ENCODE assay signal across 24 cellular contexts in genomic region chr9:4865685-4866084, GRCh38.
DNase-seq lines count a peak whose midpoint lies in the region; ATAC-seq and TF ChIP-seq lines count a peak whose summit lies in the region.
"Had no signal": no experiment of that assay in that cellular context is flagged by ENCODE, and none has a peak within 500 bp of the region (broad histone marks: within the 10 kb centered on the region; RNA-seq: fewer than 3 reads in every experiment).

No MANE protein-coding gene starts in this region.

- ATAC-seq in activated CD4-positive, CD25-positive, alpha-beta regulatory T cell treated with anti-CD3 and anti-CD28 coated beads, Interleukin-2, amount 50 U/mL, for 24 hours = peak; percentile 69 to 73
- peak; percentile 64 for ATAC-seq in stimulated activated naive CD8-positive, alpha-beta T cell treated with anti-CD3 and anti-CD28 coated beads, Interleukin-15, Interleukin-2, amounts not matched to agents 100 U/mL and 50 U/mL, for 24 hours
- ATAC-seq in stimulated activated naive CD8-positive, alpha-beta T cell treated with anti-CD3 and anti-CD28 coated beads, Interleukin-15, amount 100 ng/mL, for 72 hours = no peak
- ATAC-seq in GM18907 (IDR thresholded peaks at IDR 0.05; ENCODE audit: unreplicated experiment) = no peak
- no peak for ATAC-seq in HG03196 (IDR thresholded peaks at IDR 0.05; ENCODE audit: unreplicated experiment)
- ATAC-seq: esophagus mucosa; stimulated activated memory B cell treated with anti-CD40 and anti-IgM and Interleukin-4, amounts not matched to agents 10 μg/mL and 1 μg/mL and 100 μg/mL, for 72 hours had no signal

- no peaks in the 10 kb centered on the region for H3K27me3 Mint-ChIP-seq in stimulated activated naive CD8-positive, alpha-beta T cell treated with anti-CD3 and anti-CD28 coated beads, Interleukin-15, amount 100 ng/mL, for 72 hours
- H3K27me3 Mint-ChIP-seq: activated naive CD8-positive, alpha-beta T cell treated with anti-CD3 and anti-CD28 coated beads, Interleukin-2, amount 10 ng/mL, durations not matched to agents 7 days and 5 days; brain; progenitor cell of endocrine pancreas; stimulated activated memory B cell treated with anti-CD40 and anti-IgM and Interleukin-4, amounts not matched to agents 10 μg/mL and 1 μg/mL and 100 μg/mL, for 72 hours had no signal

- intact Hi-C loops in posterior cingulate gyrus (cut with DNase I) = no loop called here

- H3K27ac Mint-ChIP-seq in stimulated activated naive CD8-positive, alpha-beta T cell treated with anti-CD3 and anti-CD28 coated beads, Interleukin-15, amount 100 ng/mL, for 72 hours = peak overlapping the region in 1 of 2 donors; percentile 50
- H3K27ac Mint-ChIP-seq: activated naive CD8-positive, alpha-beta T cell treated with anti-CD3 and anti-CD28 coated beads, Interleukin-2, amount 10 ng/mL, durations not matched to agents 7 days and 5 days; progenitor cell of endocrine pancreas; stimulated activated memory B cell treated with anti-CD40 and anti-IgM and Interleukin-4, amounts not matched to agents 10 μg/mL and 1 μg/mL and 100 μg/mL, for 72 hours had no signal

- H3K4me3 Mint-ChIP-seq in stimulated activated naive CD8-positive, alpha-beta T cell treated with anti-CD3 and anti-CD28 coated beads, Interleukin-15, amount 100 ng/mL, for 72 hours = no peak overlapping the region
- H3K4me3 Mint-ChIP-seq: activated naive CD8-positive, alpha-beta T cell treated with anti-CD3 and anti-CD28 coated beads, Interleukin-2, amount 10 ng/mL, durations not matched to agents 7 days and 5 days; brain; neural crest cell; stimulated activated memory B cell treated with anti-CD40 and anti-IgM and Interleukin-4, amounts not matched to agents 10 μg/mL and 1 μg/mL and 100 μg/mL, for 72 hours had no signal

- no peaks in the 10 kb centered on the region for H3K9me3 Mint-ChIP-seq in stimulated activated naive CD8-positive, alpha-beta T cell treated with anti-CD3 and anti-CD28 coated beads, Interleukin-15, amount 100 ng/mL, for 72 hours
- H3K9me3 Mint-ChIP-seq: activated naive CD8-positive, alpha-beta T cell treated with anti-CD3 and anti-CD28 coated beads, Interleukin-2, amount 10 ng/mL, durations not matched to agents 7 days and 5 days; brain; neural crest cell; stimulated activated memory B cell treated with anti-CD40 and anti-IgM and Interleukin-4, amounts not matched to agents 10 μg/mL and 1 μg/mL and 100 μg/mL, for 72 hours had no signal

- H3K4me1 Mint-ChIP-seq in stimulated activated naive CD8-positive, alpha-beta T cell treated with anti-CD3 and anti-CD28 coated beads, Interleukin-15, amount 100 ng/mL, for 72 hours = peaks cover 11% of the 10 kb centered on the region
- H3K4me1 Mint-ChIP-seq: neural crest cell; stimulated activated memory B cell treated with anti-CD40 and anti-IgM and Interleukin-4, amounts not matched to agents 10 μg/mL and 1 μg/mL and 100 μg/mL, for 72 hours had no signal

- TF ChIP-seq POLR2A in erythroblast (IDR thresholded peaks at IDR 0.05; ENCODE audit: low read length) = peak; percentile 21

- no peak for DNase-seq in activated CD4-positive, CD25-positive, alpha-beta regulatory T cell treated with anti-CD3 and anti-CD28 coated beads, Interleukin-2, amount 50 U/mL, for 72 hours
- DNase-seq in stimulated activated naive CD8-positive, alpha-beta T cell treated with anti-CD3 and anti-CD28 coated beads, Interleukin-15, Interleukin-2, amounts not matched to agents 100 U/mL and 50 U/mL, for 24 hours = no peak
- DNase-seq in stimulated activated naive CD8-positive, alpha-beta T cell treated with anti-CD3 and anti-CD28 coated beads, Interleukin-15, amount 100 ng/mL, for 72 hours = no peak
- peak; percentile 54 to 58 for DNase-seq in erythroblast (lab: John Stamatoyannopoulos, UW)
- DNase-seq in posterior cingulate gyrus = no peak
- DNase-seq: activated CD4-positive, CD25-positive, alpha-beta regulatory T cell; activated naive CD8-positive, alpha-beta T cell treated with anti-CD3 and anti-CD28 coated beads, Interleukin-2, amount 10 ng/mL, durations not matched to agents 7 days and 5 days; DMS79; effector CD8-positive, alpha-beta T cell; foreskin melanocyte; Karpas-422; NCI-H1694; NCI-H69; RPMI8226; SK-N-SH; transverse colon had no signal

Comparison
In these comparisons a context has a peak if more than half of its experiments do, and no peak if none do; other contexts are left out.
1. ATAC-seq: peak in activated CD4-positive, CD25-positive, alpha-beta regulatory T cell treated with anti-CD3 and anti-CD28 coated beads, Interleukin-2, amount 50 U/mL, for 24 hours (2 of 2) and stimulated activated naive CD8-positive, alpha-beta T cell treated with anti-CD3 and anti-CD28 coated beads, Interleukin-15, Interleukin-2, amounts not matched to agents 100 U/mL and 50 U/mL, for 24 hours (single experiment); none in stimulated activated naive CD8-positive, alpha-beta T cell treated with anti-CD3 and anti-CD28 coated beads, Interleukin-15, amount 100 ng/mL, for 72 hours (single experiment), GM18907 (single experiment) and HG03196 (single experiment).
2. DNase-seq: peak in erythroblast (2 of 2); none in activated CD4-positive, CD25-positive, alpha-beta regulatory T cell treated with anti-CD3 and anti-CD28 coated beads, Interleukin-2, amount 50 U/mL, for 72 hours (single experiment), stimulated activated naive CD8-positive, alpha-beta T cell treated with anti-CD3 and anti-CD28 coated beads, Interleukin-15, Interleukin-2, amounts not matched to agents 100 U/mL and 50 U/mL, for 24 hours (single experiment), stimulated activated naive CD8-positive, alpha-beta T cell treated with anti-CD3 and anti-CD28 coated beads, Interleukin-15, amount 100 ng/mL, for 72 hours (0 of 2) and posterior cingulate gyrus (0 of 10).